Comparison of ENCODE assay signal across 8 cellular contexts in genomic region chr17:35586569-35587073, GRCh38. TPM values are rescaled to one million over a fixed set of nuclear protein-coding genes. Genes with fewer than 3 reads are reported as not detected.
DNase-seq lines count a peak whose midpoint lies in the region; ATAC-seq and TF ChIP-seq lines count a peak whose summit lies in the region.

No MANE protein-coding gene starts in this region.

- H3K4me1 Mint-ChIP-seq in neural progenitor cell: peaks cover 21% of the 10 kb centered on the region

- peak overlapping the region; percentile 96 for H3K27ac Mint-ChIP-seq in neural progenitor cell

- H3K27ac ChIP-seq in MM.1S (ENCODE audit: low read length) (peak overlapping the region; percentile 71), neural progenitor cell (peak overlapping the region; percentile 91)

- peak overlapping the region; percentile 99 for H3K4me3 Mint-ChIP-seq in neural progenitor cell

- no peaks in the 10 kb centered on the region for H3K9me2 ChIP-seq in MM.1S (replicated peaks; ENCODE audit: insufficient read depth, low read length)

- H4K20me1 ChIP-seq in MM.1S (ENCODE audit: insufficient read depth, low read length) (no peaks in the 10 kb centered on the region), neural progenitor cell (ENCODE audit: low read depth) (peaks cover 6% of the 10 kb centered on the region)

- H3K36me3 ChIP-seq in MM.1S (replicated peaks; ENCODE audit: insufficient read depth, low read length): no peaks in the 10 kb centered on the region
- no peaks in the 10 kb centered on the region for H3K36me3 ChIP-seq in endocrine pancreas (ENCODE audit: control insufficient read depth, insufficient read depth, low read length)
- no peaks in the 10 kb centered on the region for H3K36me3 ChIP-seq in neural progenitor cell

- peak overlapping the region; percentile 77 for H3K4me2 ChIP-seq in MM.1S (ENCODE audit: low read depth, low read length)
- H3K4me2 ChIP-seq in neural progenitor cell: peak overlapping the region; percentile 73

- H2AFZ ChIP-seq in MM.1S (ENCODE audit: low read length): peak overlapping the region; percentile 94
- peak overlapping the region; percentile 84 for H2AFZ ChIP-seq in neural progenitor cell (replicated peaks)

- peaks cover 6% of the 10 kb centered on the region for H3K27me3 Mint-ChIP-seq in neural progenitor cell (ENCODE audit: insufficient read depth, low read depth)

- H3K4me1 ChIP-seq in MM.1S (ENCODE audit: low read length) (peaks cover 12% of the 10 kb centered on the region), endocrine pancreas (ENCODE audit: control insufficient read depth, insufficient read depth, low read length) (peaks cover 10% of the 10 kb centered on the region), neural progenitor cell (peaks cover 13% of the 10 kb centered on the region)

- H3F3A ChIP-seq in MM.1S (ENCODE audit: insufficient read depth, low read length) (peaks cover 4% of the 10 kb centered on the region; the same call in 1 of the 2 replicates), neural progenitor cell (ENCODE audit: low read depth) (peaks cover 11% of the 10 kb centered on the region)

- DNase-seq in MM.1S (no peak), neural progenitor cell (ENCODE audit: low spot score) (no peak), iPS-NIHi11 (ENCODE audit: low spot score) (no peak), erythroblast (lab: John Stamatoyannopoulos, UW) (no peak)

- no peaks in the 10 kb centered on the region for H3K36me3 Mint-ChIP-seq in neural progenitor cell

- H3K9me3 ChIP-seq in MM.1S (replicated peaks; ENCODE audit: insufficient read depth, low read length) (no peaks in the 10 kb centered on the region), endocrine pancreas (ENCODE audit: control insufficient read depth, low read length) (no peaks in the 10 kb centered on the region), neural progenitor cell (ENCODE audit: low read depth) (no peaks in the 10 kb centered on the region)

- TF ChIP-seq CTCF in MM.1S (IDR thresholded peaks at IDR 0.05; ENCODE audit: low read length): no peak
- TF ChIP-seq CTCF in neural progenitor cell (IDR thresholded peaks at IDR 0.05): no peak

- no peaks in the 10 kb centered on the region for H3K9me3 Mint-ChIP-seq in neural progenitor cell

- no peak for TF ChIP-seq POLR2A in erythroblast (IDR thresholded peaks at IDR 0.05; ENCODE audit: low read length)

- H3K4me3 ChIP-seq in MM.1S (ENCODE audit: low read length): peak overlapping the region; percentile 94
- peak overlapping the region; percentile 98 for H3K4me3 ChIP-seq in endocrine pancreas (ENCODE audit: control insufficient read depth, insufficient read depth, low read length)
- H3K4me3 ChIP-seq in neural progenitor cell: peak overlapping the region; percentile 74

- peak; percentile 17 for ATAC-seq in GM21528 (IDR thresholded peaks at IDR 0.05; ENCODE audit: low FRiP score, unreplicated experiment)
- no peak for ATAC-seq in esophagus mucosa
- ATAC-seq in GM21619 (IDR thresholded peaks at IDR 0.05; ENCODE audit: unreplicated experiment): no peak

- H3K79me2 ChIP-seq in MM.1S (ENCODE audit: low read length) (peaks cover 39% of the 10 kb centered on the region), neural progenitor cell (ENCODE audit: low read depth) (peaks cover 43% of the 10 kb centered on the region)

- H3K27me3 ChIP-seq in MM.1S (replicated peaks; ENCODE audit: insufficient read depth, low read length): no peaks in the 10 kb centered on the region
- H3K27me3 ChIP-seq in endocrine pancreas (ENCODE audit: control insufficient read depth, insufficient read depth, low read length): no peaks in the 10 kb centered on the region
- H3K27me3 ChIP-seq in neural progenitor cell: peaks cover 12% of the 10 kb centered on the region

- H3K9ac ChIP-seq in MM.1S (ENCODE audit: low read length) (peak overlapping the region; percentile 78), endocrine pancreas (ENCODE audit: control insufficient read depth, insufficient read depth, low read length) (peak overlapping the region; percentile 99), neural progenitor cell (peak overlapping the region; percentile 60)

RNA-seq across cellular contexts. Expression of gene AP2B1, which starts 0.5 kb away (rescaled TPM):
- total RNA-seq in neural progenitor cell (ENCODE audit: low replicate concordance) (120 and 125 TPM in 2 replicates), esophagus mucosa (37.9 TPM)

RNA-seq across cellular contexts. Expression of gene PEX12, which starts 8.2 kb away (rescaled TPM):
- total RNA-seq in neural progenitor cell (ENCODE audit: low replicate concordance): 6.5 and 7.0 TPM in 2 replicates
- 3.9 TPM for total RNA-seq in esophagus mucosa

RNA-seq across cellular contexts. Expression of gene SLFN14, which starts 26.0 kb away (rescaled TPM):
- total RNA-seq in neural progenitor cell (ENCODE audit: low replicate concordance) (not detected in 2 replicates), esophagus mucosa (not detected)

RNA-seq across cellular contexts. Expression of gene SLFN12L, which starts 49.1 kb away (rescaled TPM):
- not detected in 2 replicates for total RNA-seq in neural progenitor cell (ENCODE audit: low replicate concordance)
- 0.40 TPM for total RNA-seq in esophagus mucosa
